ENCODE assay signal across 8 cellular contexts in the genomic region with DNA sequence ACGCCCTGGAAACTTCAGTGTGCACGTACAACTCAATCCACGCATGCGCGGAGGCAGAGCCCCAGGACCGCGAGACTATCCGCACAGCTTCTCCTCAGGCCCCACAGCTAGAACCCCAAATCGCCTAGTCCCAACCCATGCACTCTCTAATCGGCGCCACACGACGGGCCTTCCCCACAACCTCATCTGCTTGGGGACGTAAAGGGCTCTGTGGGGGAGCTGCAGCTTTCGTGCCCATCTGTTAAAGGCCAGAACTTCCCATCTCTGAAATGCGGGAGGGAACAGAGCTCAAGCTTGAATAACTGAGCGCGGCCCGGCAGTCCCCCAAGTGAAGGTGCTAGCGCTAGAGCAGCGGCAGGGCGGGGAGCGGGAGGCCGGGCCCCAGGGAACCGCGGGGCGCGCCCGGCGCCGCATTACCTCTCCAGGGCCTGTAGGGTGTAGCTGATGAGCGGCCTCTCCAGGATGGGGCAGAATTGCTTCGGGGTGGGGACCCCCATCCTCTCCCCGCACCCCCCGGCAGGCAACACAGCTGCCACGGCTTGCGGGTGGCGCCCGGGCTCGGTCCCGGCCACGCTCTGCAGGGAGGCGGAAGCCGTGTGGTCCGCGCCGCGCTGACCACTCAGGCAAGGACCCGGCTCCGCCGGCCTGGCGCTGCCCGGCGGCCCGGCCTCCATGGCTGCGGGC. TPM values are rescaled to one million over a fixed set of nuclear protein-coding genes. Genes with fewer than 3 reads are reported as not detected.
DNase-seq lines count a peak whose midpoint lies in the region; ATAC-seq and TF ChIP-seq lines count a peak whose summit lies in the region.

No MANE protein-coding gene starts in this region.

- H3K27ac Mint-ChIP-seq in CD4-positive, alpha-beta memory T cell, result peak overlapping the region; percentile 82 to 97 (median 95)
- peak overlapping the region; percentile 85 for H3K27ac Mint-ChIP-seq in endothelial cell (ENCODE audit: unreplicated experiment)

- peak; percentile 87 to 89 (median 88) for DNase-seq in CD4-positive, alpha-beta memory T cell
- DNase-seq in HK-2 (ENCODE audit: unreplicated experiment) (peak; percentile 91), NOMO-1 treated with DMSO at 0.1 percent for 48 hours (lab: John Stamatoyannopoulos, UW; ENCODE audit: unreplicated experiment) (peak; percentile 80), endothelial cell (ENCODE audit: low spot score) (peak; percentile 75)
- peak; percentile 62 for DNase-seq in activated CD8-positive, alpha-beta memory T cell treated with anti-CD3 and anti-CD28 coated beads, Interleukin-2, amount 50 U/mL, for 24 hours (ENCODE audit: extremely low read depth)
- DNase-seq in stimulated activated CD8-positive, alpha-beta memory T cell treated with anti-CD3 and anti-CD28 coated beads, Interleukin-15, amount 100 ng/mL, for 24 hours (ENCODE audit: low read depth), result peak; percentile 63

- ATAC-seq in GM19455 (IDR thresholded peaks at IDR 0.05; ENCODE audit: unreplicated experiment), result peak; percentile 84

- H3K4me1 ChIP-seq in CD4-positive, alpha-beta memory T cell (ENCODE audit: insufficient read depth, low read length), result peaks cover 15% of the 10 kb centered on the region
- H3K4me1 ChIP-seq in mesodermal cell (ENCODE audit: control insufficient read depth, insufficient read depth, low read length, poor library complexity, severe bottlenecking), result peaks cover 9% of the 10 kb centered on the region

- no peaks in the 10 kb centered on the region for H3K9me3 Mint-ChIP-seq in CD4-positive, alpha-beta memory T cell
- no peaks in the 10 kb centered on the region for H3K9me3 Mint-ChIP-seq in endothelial cell (ENCODE audit: unreplicated experiment)

- no peaks in the 10 kb centered on the region for H3K27me3 ChIP-seq in CD4-positive, alpha-beta memory T cell (ENCODE audit: insufficient read depth, low read length)

- peaks cover 0 to 3% of the 10 kb centered on the region in 2 donors for H3K36me3 Mint-ChIP-seq in CD4-positive, alpha-beta memory T cell
- H3K36me3 Mint-ChIP-seq in endothelial cell (ENCODE audit: low read depth, unreplicated experiment), result no peaks in the 10 kb centered on the region

- no peaks in the 10 kb centered on the region for H3K9me3 ChIP-seq in CD4-positive, alpha-beta memory T cell (ENCODE audit: control insufficient read depth in 1 of 2, low read length in 2 of 2)
- no peaks in the 10 kb centered on the region for H3K9me3 ChIP-seq in mesodermal cell (ENCODE audit: control insufficient read depth, low read length)

- CTCF ChIA-PET in CD4-positive, alpha-beta memory T cell (lab: Charles Lee; ENCODE audit: partially characterized antibody), result interaction anchor here (1.0 to 6.0 kb wide), 8 partner anchors 10 to 197 kb away, joined by 3 to 60 read pairs (median 5); no protein-coding TSS in a partner anchor

- H3K4me1 Mint-ChIP-seq in CD4-positive, alpha-beta memory T cell, result peaks cover 10 to 32% (median 21%) of the 10 kb centered on the region in 4 donors
- H3K4me1 Mint-ChIP-seq in endothelial cell (ENCODE audit: unreplicated experiment), result peaks cover 6% of the 10 kb centered on the region

- intact Hi-C loops in CD4-positive, alpha-beta memory T cell (cut with micrococcal nuclease), result loop anchor here (1.0 to 2.0 kb wide), 2 partner anchors 225 to 814 kb away; a partner anchor contains a TSS

- POLR2A ChIA-PET in CD4-positive, alpha-beta memory T cell (lab: Charles Lee; ENCODE audit: partially characterized antibody), result interaction anchor here (0.9 to 2.7 kb wide), 11 partner anchors 8 to 877 kb away, joined by 3 to 21 read pairs (median 5); a partner anchor contains a TSS

- H3K4me3 Mint-ChIP-seq in CD4-positive, alpha-beta memory T cell, result peak overlapping the region; percentile 81 to 94 (median 88)
- peak overlapping the region; percentile 90 for H3K4me3 Mint-ChIP-seq in endothelial cell (ENCODE audit: unreplicated experiment)

- no peak for TF ChIP-seq CTCF in endothelial cell (IDR thresholded peaks at IDR 0.05; ENCODE audit: unreplicated experiment)

- peak overlapping the region; percentile 50 to 63 for H3K4me3 ChIP-seq in CD4-positive, alpha-beta memory T cell (ENCODE audit: low read length in 2 of 2)
- peak overlapping the region; percentile 47 for H3K4me3 ChIP-seq in mesodermal cell (ENCODE audit: extremely low read depth, insufficient read depth, low read length, poor library complexity, severe bottlenecking)

- 3 to 9% methylated on average over 42 to 45 of the region's 56 CpGs for WGBS in mesodermal cell (ENCODE audit: insufficient coverage in 2 of 2), 2 experiments

- H3K27me3 Mint-ChIP-seq in CD4-positive, alpha-beta memory T cell, result peaks cover 0 to 8% of the 10 kb centered on the region in 2 donors
- no peaks in the 10 kb centered on the region for H3K27me3 Mint-ChIP-seq in endothelial cell (ENCODE audit: unreplicated experiment)

- no peaks in the 10 kb centered on the region for H3K36me3 ChIP-seq in CD4-positive, alpha-beta memory T cell (ENCODE audit: insufficient read depth, low read length)
- H3K36me3 ChIP-seq in mesodermal cell (ENCODE audit: control insufficient read depth, insufficient read depth, low read length), result no peaks in the 10 kb centered on the region

- peak overlapping the region; percentile 64 for H3K27ac ChIP-seq in CD4-positive, alpha-beta memory T cell (ENCODE audit: low read depth, low read length)
- H3K27ac ChIP-seq in mesodermal cell (ENCODE audit: low read depth, low read length, severe bottlenecking), result peak overlapping the region; percentile 83

RNA-seq across cellular contexts. Expression of a gene that starts 0.5 kb away (rescaled TPM):
- 1 to 10 TPM; 1.1 to 1.3 TPM for total RNA-seq in CD4-positive, alpha-beta memory T cell
- polyA plus RNA-seq in CD4-positive, alpha-beta memory T cell, result under 1 TPM; 0.26 to 0.87 TPM
- total RNA-seq in endothelial cell (ENCODE audit: unreplicated experiment), result 3.2 TPM
- polyA plus RNA-seq in mesodermal cell (2013, experiment 1 of 2), result 1.1 TPM
- polyA plus RNA-seq in mesodermal cell (2013, experiment 2 of 2), result 1.5 TPM

RNA-seq across cellular contexts. Expression of a gene that starts 44.7 kb away (rescaled TPM):
- total RNA-seq in CD4-positive, alpha-beta memory T cell, result not detected
- not detected for polyA plus RNA-seq in CD4-positive, alpha-beta memory T cell
- total RNA-seq in endothelial cell (ENCODE audit: unreplicated experiment), result 0.18 TPM
- 0.33 TPM for polyA plus RNA-seq in mesodermal cell (2013, experiment 1 of 2)
- 0.35 TPM for polyA plus RNA-seq in mesodermal cell (2013, experiment 2 of 2)

Comparison
In these comparisons a context has a peak if more than half of its experiments do, and no peak if none do; other contexts are left out.
1. Peak in every context shown above with its lines: DNase-seq, ATAC-seq, H3K4me3 ChIP-seq and H3K27ac ChIP-seq.